In genomic region chr19:3783660-3784584, GRCh38 we compare ENCODE assay signal across 1 cellular context.
TF ChIP-seq lines count a peak whose summit lies in the region.

No MANE protein-coding gene starts in this region.

TF ChIP-seq in HepG2, 621 proteins besides CTCF, POLR2A, EP300 and RAD21 (continued from another document and continues in another):
- TF ChIP-seq ATF6 (CRISPR knock-in tag; conservative IDR thresholded peaks at IDR 0.05) (no peak), ZBTB43 (CRISPR knock-in tag; conservative IDR thresholded peaks at IDR 0.05) (no peak), STAT5B (CRISPR knock-in tag; IDR thresholded peaks at IDR 0.05) (no peak), ZNF619 (CRISPR knock-in tag; IDR thresholded peaks at IDR 0.05) (no peak), SNAPC2 (CRISPR knock-in tag; IDR thresholded peaks at IDR 0.05) (no peak), KLF16 (CRISPR knock-in tag; IDR thresholded peaks at IDR 0.05) (peak in 1 of 2 experiments; percentile 39; a peak in 1 of 4 replicates), ZNF7 (CRISPR knock-in tag; IDR thresholded peaks at IDR 0.05) (no peak), GZF1 (CRISPR knock-in tag; IDR thresholded peaks at IDR 0.05) (no peak), IRX3 (CRISPR knock-in tag; IDR thresholded peaks at IDR 0.05; ENCODE audit: borderline replicate concordance, low read depth) (no peak), ZNF777 (CRISPR knock-in tag; IDR thresholded peaks at IDR 0.05) (peak; percentile 55; the same call in 1 of the 2 replicates), ZNF468 (CRISPR knock-in tag; IDR thresholded peaks at IDR 0.05) (no peak), MTA1 (CRISPR knock-in tag; IDR thresholded peaks at IDR 0.05; ENCODE audit: borderline replicate concordance) (0 out of 2 replicates have a peak, but pooled peaks have one; percentile 46), ATF7 (IDR thresholded peaks at IDR 0.05) (peak; percentile 41), ATF7 (CRISPR knock-in tag; IDR thresholded peaks at IDR 0.05) (0 out of 2 replicates have a peak, but pooled peaks have one; percentile 40), ZNF34 (CRISPR knock-in tag; IDR thresholded peaks at IDR 0.05; ENCODE audit: borderline replicate concordance) (no peak), KDM2A (CRISPR knock-in tag; IDR thresholded peaks at IDR 0.05; ENCODE audit: borderline replicate concordance, low read depth) (peak; percentile 78; the same call in 1 of the 2 replicates), ZKSCAN5 (CRISPR knock-in tag; IDR thresholded peaks at IDR 0.05) (no peak), NR2F2 (IDR thresholded peaks at IDR 0.05; ENCODE audit: borderline replicate concordance, low read depth) (no peak), MEIS2 (CRISPR knock-in tag; IDR thresholded peaks at IDR 0.05) (no peak), ZNF878 (CRISPR knock-in tag; IDR thresholded peaks at IDR 0.05) (no peak), NBN (conservative IDR thresholded peaks at IDR 0.05) (no peak), HNRNPK (IDR thresholded peaks at IDR 0.05; ENCODE audit: low read depth, low read length, poor library complexity, severe bottlenecking) (no peak), ZNF557 (CRISPR knock-in tag; IDR thresholded peaks at IDR 0.05) (no peak), ATF7-NPFF (CRISPR knock-in tag; IDR thresholded peaks at IDR 0.05; ENCODE audit: low read depth) (no peak), HES4 (CRISPR knock-in tag; IDR thresholded peaks at IDR 0.05; ENCODE audit: borderline replicate concordance) (no peak), HOXA5 (CRISPR knock-in tag; IDR thresholded peaks at IDR 0.05) (no peak), PLRG1 (conservative IDR thresholded peaks at IDR 0.05) (no peak), ZFP41 (CRISPR knock-in tag; IDR thresholded peaks at IDR 0.05; ENCODE audit: borderline replicate concordance) (no peak), ZNF136 (CRISPR knock-in tag; IDR thresholded peaks at IDR 0.05; ENCODE audit: low read depth) (no peak), GTF3A (CRISPR knock-in tag; conservative IDR thresholded peaks at IDR 0.05) (no peak), ZNF326 (CRISPR knock-in tag; IDR thresholded peaks at IDR 0.05; ENCODE audit: borderline replicate concordance) (no peak), FOXM1 (CRISPR knock-in tag; IDR thresholded peaks at IDR 0.05) (no peak), STAG1 (CRISPR knock-in tag; IDR thresholded peaks at IDR 0.05) (peak; percentile 71), REPIN1 (CRISPR knock-in tag; IDR thresholded peaks at IDR 0.05; ENCODE audit: borderline replicate concordance, low read depth) (no peak), FIP1L1 (IDR thresholded peaks at IDR 0.05; ENCODE audit: borderline replicate concordance, insufficient read depth, low read depth, low read length) (no peak), TOE1 (CRISPR knock-in tag; IDR thresholded peaks at IDR 0.05) (no peak), AHR (CRISPR knock-in tag; IDR thresholded peaks at IDR 0.05) (no peak), CENPT (CRISPR knock-in tag; IDR thresholded peaks at IDR 0.05; ENCODE audit: low read depth) (no peak), ZNF431 (CRISPR knock-in tag; IDR thresholded peaks at IDR 0.05; ENCODE audit: borderline replicate concordance, low read depth) (no peak), BCL6 (CRISPR knock-in tag; IDR thresholded peaks at IDR 0.05) (0 out of 2 replicates have a peak, but pooled peaks have one; percentile 15), RNF219 (CRISPR knock-in tag; IDR thresholded peaks at IDR 0.05) (no peak), ZNF383 (CRISPR knock-in tag; IDR thresholded peaks at IDR 0.05; ENCODE audit: borderline replicate concordance) (no peak), RFX1 (IDR thresholded peaks at IDR 0.05) (no peak), ZNF737 (CRISPR knock-in tag; IDR thresholded peaks at IDR 0.05; ENCODE audit: borderline replicate concordance) (no peak), ZNF18 (CRISPR knock-in tag; IDR thresholded peaks at IDR 0.05; ENCODE audit: insufficient replicate concordance) (no peak), ZC3H4 (CRISPR knock-in tag; IDR thresholded peaks at IDR 0.05; ENCODE audit: borderline replicate concordance) (no peak), ZFP36L2 (CRISPR knock-in tag; IDR thresholded peaks at IDR 0.05) (no peak)
- TF ChIP-seq, protein P1, sequence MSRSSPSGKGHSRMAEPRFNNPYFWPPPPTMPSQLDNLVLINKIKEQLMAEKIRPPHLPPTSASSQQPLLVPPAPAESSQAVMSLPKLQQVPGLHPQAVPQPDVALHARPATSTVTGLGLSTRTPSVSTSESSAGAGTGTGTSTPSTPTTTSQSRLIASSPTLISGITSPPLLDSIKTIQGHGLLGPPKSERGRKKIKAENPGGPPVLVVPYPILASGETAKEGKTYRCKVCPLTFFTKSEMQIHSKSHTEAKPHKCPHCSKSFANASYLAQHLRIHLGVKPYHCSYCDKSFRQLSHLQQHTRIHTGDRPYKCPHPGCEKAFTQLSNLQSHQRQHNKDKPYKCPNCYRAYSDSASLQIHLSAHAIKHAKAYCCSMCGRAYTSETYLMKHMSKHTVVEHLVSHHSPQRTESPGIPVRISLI (CRISPR knock-in tag; IDR thresholded peaks at IDR 0.05; ENCODE audit: borderline replicate concordance): no peak
- TF ChIP-seq, protein P2, sequence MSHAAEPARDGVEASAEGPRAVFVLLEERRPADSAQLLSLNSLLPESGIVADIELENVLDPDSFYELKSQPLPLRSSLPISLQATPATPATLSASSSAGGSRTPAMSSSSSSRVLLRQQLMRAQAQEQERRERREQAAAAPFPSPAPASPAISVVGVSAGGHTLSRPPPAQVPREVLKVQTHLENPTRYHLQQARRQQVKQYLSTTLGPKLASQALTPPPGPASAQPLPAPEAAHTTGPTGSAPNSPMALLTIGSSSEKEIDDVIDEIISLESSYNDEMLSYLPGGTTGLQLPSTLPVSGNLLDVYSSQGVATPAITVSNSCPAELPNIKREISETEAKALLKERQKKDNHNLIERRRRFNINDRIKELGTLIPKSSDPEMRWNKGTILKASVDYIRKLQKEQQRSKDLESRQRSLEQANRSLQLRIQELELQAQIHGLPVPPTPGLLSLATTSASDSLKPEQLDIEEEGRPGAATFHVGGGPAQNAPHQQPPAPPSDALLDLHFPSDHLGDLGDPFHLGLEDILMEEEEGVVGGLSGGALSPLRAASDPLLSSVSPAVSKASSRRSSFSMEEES (CRISPR knock-in tag; IDR thresholded peaks at IDR 0.05): no peak
- TF ChIP-seq, protein P3, sequence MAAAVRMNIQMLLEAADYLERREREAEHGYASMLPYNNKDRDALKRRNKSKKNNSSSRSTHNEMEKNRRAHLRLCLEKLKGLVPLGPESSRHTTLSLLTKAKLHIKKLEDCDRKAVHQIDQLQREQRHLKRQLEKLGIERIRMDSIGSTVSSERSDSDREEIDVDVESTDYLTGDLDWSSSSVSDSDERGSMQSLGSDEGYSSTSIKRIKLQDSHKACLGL (CRISPR knock-in tag; IDR thresholded peaks at IDR 0.05): no peak
- TF ChIP-seq, protein P4, sequence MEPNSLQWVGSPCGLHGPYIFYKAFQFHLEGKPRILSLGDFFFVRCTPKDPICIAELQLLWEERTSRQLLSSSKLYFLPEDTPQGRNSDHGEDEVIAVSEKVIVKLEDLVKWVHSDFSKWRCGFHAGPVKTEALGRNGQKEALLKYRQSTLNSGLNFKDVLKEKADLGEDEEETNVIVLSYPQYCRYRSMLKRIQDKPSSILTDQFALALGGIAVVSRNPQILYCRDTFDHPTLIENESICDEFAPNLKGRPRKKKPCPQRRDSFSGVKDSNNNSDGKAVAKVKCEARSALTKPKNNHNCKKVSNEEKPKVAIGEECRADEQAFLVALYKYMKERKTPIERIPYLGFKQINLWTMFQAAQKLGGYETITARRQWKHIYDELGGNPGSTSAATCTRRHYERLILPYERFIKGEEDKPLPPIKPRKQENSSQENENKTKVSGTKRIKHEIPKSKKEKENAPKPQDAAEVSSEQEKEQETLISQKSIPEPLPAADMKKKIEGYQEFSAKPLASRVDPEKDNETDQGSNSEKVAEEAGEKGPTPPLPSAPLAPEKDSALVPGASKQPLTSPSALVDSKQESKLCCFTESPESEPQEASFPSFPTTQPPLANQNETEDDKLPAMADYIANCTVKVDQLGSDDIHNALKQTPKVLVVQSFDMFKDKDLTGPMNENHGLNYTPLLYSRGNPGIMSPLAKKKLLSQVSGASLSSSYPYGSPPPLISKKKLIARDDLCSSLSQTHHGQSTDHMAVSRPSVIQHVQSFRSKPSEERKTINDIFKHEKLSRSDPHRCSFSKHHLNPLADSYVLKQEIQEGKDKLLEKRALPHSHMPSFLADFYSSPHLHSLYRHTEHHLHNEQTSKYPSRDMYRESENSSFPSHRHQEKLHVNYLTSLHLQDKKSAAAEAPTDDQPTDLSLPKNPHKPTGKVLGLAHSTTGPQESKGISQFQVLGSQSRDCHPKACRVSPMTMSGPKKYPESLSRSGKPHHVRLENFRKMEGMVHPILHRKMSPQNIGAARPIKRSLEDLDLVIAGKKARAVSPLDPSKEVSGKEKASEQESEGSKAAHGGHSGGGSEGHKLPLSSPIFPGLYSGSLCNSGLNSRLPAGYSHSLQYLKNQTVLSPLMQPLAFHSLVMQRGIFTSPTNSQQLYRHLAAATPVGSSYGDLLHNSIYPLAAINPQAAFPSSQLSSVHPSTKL (CRISPR knock-in tag; IDR thresholded peaks at IDR 0.05): no peak
- TF ChIP-seq, protein P5, sequence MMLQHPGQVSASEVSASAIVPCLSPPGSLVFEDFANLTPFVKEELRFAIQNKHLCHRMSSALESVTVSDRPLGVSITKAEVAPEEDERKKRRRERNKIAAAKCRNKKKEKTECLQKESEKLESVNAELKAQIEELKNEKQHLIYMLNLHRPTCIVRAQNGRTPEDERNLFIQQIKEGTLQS (CRISPR knock-in tag; IDR thresholded peaks at IDR 0.05): no peak
- TF ChIP-seq, protein P6, sequence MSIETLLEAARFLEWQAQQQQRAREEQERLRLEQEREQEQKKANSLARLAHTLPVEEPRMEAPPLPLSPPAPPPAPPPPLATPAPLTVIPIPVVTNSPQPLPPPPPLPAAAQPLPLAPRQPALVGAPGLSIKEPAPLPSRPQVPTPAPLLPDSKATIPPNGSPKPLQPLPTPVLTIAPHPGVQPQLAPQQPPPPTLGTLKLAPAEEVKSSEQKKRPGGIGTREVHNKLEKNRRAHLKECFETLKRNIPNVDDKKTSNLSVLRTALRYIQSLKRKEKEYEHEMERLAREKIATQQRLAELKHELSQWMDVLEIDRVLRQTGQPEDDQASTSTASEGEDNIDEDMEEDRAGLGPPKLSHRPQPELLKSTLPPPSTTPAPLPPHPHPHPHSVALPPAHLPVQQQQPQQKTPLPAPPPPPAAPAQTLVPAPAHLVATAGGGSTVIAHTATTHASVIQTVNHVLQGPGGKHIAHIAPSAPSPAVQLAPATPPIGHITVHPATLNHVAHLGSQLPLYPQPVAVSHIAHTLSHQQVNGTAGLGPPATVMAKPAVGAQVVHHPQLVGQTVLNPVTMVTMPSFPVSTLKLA (IDR thresholded peaks at IDR 0.05): no peak
- TF ChIP-seq, protein P7, sequence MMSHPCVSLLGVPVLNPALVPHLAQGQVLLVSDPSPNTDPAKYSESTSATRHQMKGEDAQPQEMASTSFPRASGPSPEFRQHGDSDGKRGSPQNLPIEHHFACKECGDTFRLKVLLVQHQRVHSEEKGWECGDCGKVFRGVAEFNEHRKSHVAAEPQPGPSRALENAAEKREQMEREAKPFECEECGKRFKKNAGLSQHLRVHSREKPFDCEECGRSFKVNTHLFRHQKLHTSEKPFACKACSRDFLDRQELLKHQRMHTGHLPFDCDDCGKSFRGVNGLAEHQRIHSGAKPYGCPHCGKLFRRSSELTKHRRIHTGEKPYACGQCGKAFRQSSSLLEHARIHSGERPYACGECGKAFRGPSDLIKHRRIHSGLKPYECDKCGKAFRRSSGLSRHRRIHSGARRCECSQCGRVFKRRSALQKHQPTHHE (CRISPR knock-in tag; IDR thresholded peaks at IDR 0.05; ENCODE audit: borderline replicate concordance): no peak
